Comparison of ENCODE assay signal across 1 cellular context in the genomic region with DNA sequence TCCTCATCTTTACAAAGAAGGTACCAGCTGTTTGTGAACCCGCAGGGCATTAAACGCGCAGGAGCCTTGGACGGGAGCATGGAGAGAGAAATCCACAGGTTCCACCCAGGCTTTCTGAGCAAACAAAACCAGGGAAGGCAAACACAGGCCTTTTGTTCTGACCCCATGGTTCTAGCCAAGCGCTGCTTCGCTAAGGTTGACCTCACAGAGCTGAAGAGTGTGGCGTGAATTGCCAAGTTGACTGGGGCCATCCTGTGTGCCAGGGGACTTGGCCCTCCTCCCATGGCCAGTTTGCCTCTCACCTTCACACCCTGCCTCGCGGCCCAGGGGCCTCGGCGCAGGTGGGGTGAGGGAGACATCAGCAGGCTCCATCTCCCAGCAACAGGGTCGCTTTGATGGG.
TF ChIP-seq lines count a peak whose summit lies in the region.

No MANE protein-coding gene starts in this region.

TF ChIP-seq in H1, 55 proteins besides CTCF, POLR2A, EP300 and RAD21 (continued from another document):
- TF ChIP-seq CHD7 (IDR thresholded peaks at IDR 0.05; ENCODE audit: insufficient replicate concordance, low read length), result no peak
TF ChIP-seq in H1: peak in this region for 0.
